Comparison of ENCODE assay signal across 6 cellular contexts in genomic region chr14:22819191-22819988, GRCh38.
A peak's percentile ranks its signal among the peaks of the same experiment; 100 is the strongest.
DNase-seq lines count a peak whose midpoint lies in the region; ATAC-seq lines count a peak whose summit lies in the region.

No MANE protein-coding gene starts in this region.

- 0 out of 2 replicates have a peak, but pooled peaks cover 5% of the 10 kb centered on the region for H3K27me3 ChIP-seq in HUES48 (ENCODE audit: control insufficient read depth, insufficient read depth, low read length)

- H3K9me3 ChIP-seq in HUES48 (ENCODE audit: control insufficient read depth, insufficient read depth, low read length) = no peaks in the 10 kb centered on the region

- H3K4me3 Mint-ChIP-seq in stimulated activated naive B cell treated with anti-CD40 and anti-IgM and Interleukin-4, amounts not matched to agents 10 μg/mL and 1 μg/mL and 100 μg/mL, for 72 hours = peak overlapping the region; percentile 69 to 71

- H3K27me3 Mint-ChIP-seq in stimulated activated naive B cell treated with anti-CD40 and anti-IgM and Interleukin-4, amounts not matched to agents 10 μg/mL and 1 μg/mL and 100 μg/mL, for 72 hours = no peaks in the 10 kb centered on the region

- H3K9ac ChIP-seq in HUES48 (ENCODE audit: low read depth, low read length) = no peak overlapping the region

- no peaks in the 10 kb centered on the region for H3K36me3 ChIP-seq in HUES48 (ENCODE audit: control insufficient read depth, insufficient read depth, low read length)

- H3K27ac Mint-ChIP-seq in stimulated activated naive B cell treated with anti-CD40 and anti-IgM and Interleukin-4, amounts not matched to agents 10 μg/mL and 1 μg/mL and 100 μg/mL, for 72 hours = peak overlapping the region; percentile 84

- H3K4me3 ChIP-seq in HUES48 (ENCODE audit: low read depth, low read length) = peak overlapping the region; percentile 45

- no peaks in the 10 kb centered on the region for H3K9me3 Mint-ChIP-seq in stimulated activated naive B cell treated with anti-CD40 and anti-IgM and Interleukin-4, amounts not matched to agents 10 μg/mL and 1 μg/mL and 100 μg/mL, for 72 hours

- H3K4me1 ChIP-seq in HUES48 (ENCODE audit: control insufficient read depth, insufficient read depth, low read length) = peaks cover 44% of the 10 kb centered on the region

- H3K27ac ChIP-seq in HUES48 (ENCODE audit: low read depth, low read length) = peak overlapping the region; percentile 48

- DNase-seq in Ammon's horn (ENCODE audit: low spot score) (peak; percentile 60), fibroblast of peridontal ligament (ENCODE audit: extremely low read depth) (peak; percentile 94), NCI-H1105 (lab: John Stamatoyannopoulos, UW) (no peak), NCI-H1417 treated with DMSO at 0.1 percent for 48 hours (lab: John Stamatoyannopoulos, UW) (no peak)
- DNase-seq in stimulated activated naive B cell treated with anti-CD40 and anti-IgM and Interleukin-4, amounts not matched to agents 10 μg/mL and 1 μg/mL and 100 μg/mL, for 72 hours = no peak

- H3K36me3 Mint-ChIP-seq in stimulated activated naive B cell treated with anti-CD40 and anti-IgM and Interleukin-4, amounts not matched to agents 10 μg/mL and 1 μg/mL and 100 μg/mL, for 72 hours = no peaks in the 10 kb centered on the region

- peak; percentile 28 to 34 for ATAC-seq in stimulated activated naive B cell treated with anti-CD40 and anti-IgM and Interleukin-4, amounts not matched to agents 10 μg/mL and 1 μg/mL and 100 μg/mL, for 72 hours (replicated peaks)

- H3K4me1 Mint-ChIP-seq in stimulated activated naive B cell treated with anti-CD40 and anti-IgM and Interleukin-4, amounts not matched to agents 10 μg/mL and 1 μg/mL and 100 μg/mL, for 72 hours = peaks cover 36 to 71% of the 10 kb centered on the region in 2 donors

Comparison
In these comparisons a context has a peak if more than half of its experiments do, and no peak if none do; other contexts are left out.
1. DNase-seq: peak in Ammon's horn (single experiment) and fibroblast of peridontal ligament (single experiment); none in stimulated activated naive B cell treated with anti-CD40 and anti-IgM and Interleukin-4, amounts not matched to agents 10 μg/mL and 1 μg/mL and 100 μg/mL, for 72 hours (single experiment), NCI-H1105 (single experiment) and NCI-H1417 treated with DMSO at 0.1 percent for 48 hours (single experiment).